In genomic region chr17:38799501-38800236, GRCh38 we compare ENCODE assay signal across 8 cellular contexts. TPM values are rescaled to one million over a fixed set of nuclear protein-coding genes. Genes with fewer than 3 reads are reported as not detected.
DNase-seq lines count a peak whose midpoint lies in the region; ATAC-seq and TF ChIP-seq lines count a peak whose summit lies in the region.

Gene PIP4K2B (minus strand): TSS chr17:38799556. CDS start chr17:38799424, 132 bp downstream.

- peak; percentile 11 to 46 for TF ChIP-seq POLR2A in Peyer's patch (IDR thresholded peaks at IDR 0.05)

- H3K9ac ChIP-seq in muscle layer of colon (ENCODE audit: low read length) = peak within 1 kb of the TSS; percentile 86

- TF ChIP-seq CTCF in Peyer's patch (IDR thresholded peaks at IDR 0.05) = no peak

- H3K4me1 ChIP-seq in Peyer's patch = peaks cover 4 to 36% (median 8%) of the 10 kb centered on the region in 4 donors
- H3K4me1 ChIP-seq in muscle layer of colon (ENCODE audit: insufficient read depth, low read length) = peaks cover 28% of the 10 kb centered on the region

- DNase-seq in DMS79 (lab: John Stamatoyannopoulos, UW) = peak; percentile 98
- DNase-seq in Peyer's patch = peak; percentile 92 to 97 (median 95)
- DNase-seq in activated T-cell treated with anti-CD3 and anti-CD28 coated beads, Interleukin-2, amount 50 U/mL, for 48 hours = peak; percentile 91 to 92
- DNase-seq in stimulated activated CD8-positive, alpha-beta memory T cell treated with anti-CD3 and anti-CD28 coated beads, Interleukin-7, amount 100 ng/mL, for 1 hour (ENCODE audit: low read depth in 2 of 2) = peak; percentile 68 to 73

- peak within 1 kb of the TSS; percentile 92 for H3K27ac ChIP-seq in KOPT-K1 (ENCODE audit: low read depth, low read length, poor library complexity, severe bottlenecking)
- H3K27ac ChIP-seq in Peyer's patch = peak within 1 kb of the TSS; percentile 99 to 100 (median 99)
- peak within 1 kb of the TSS; percentile 86 for H3K27ac ChIP-seq in muscle layer of colon (ENCODE audit: low read depth, low read length)

- H3K9me3 ChIP-seq in KOPT-K1 (ENCODE audit: insufficient read depth, low read length, poor library complexity, severe bottlenecking) = no peaks in the 10 kb centered on the region
- H3K9me3 ChIP-seq in Peyer's patch = no peaks in the 10 kb centered on the region
- H3K9me3 ChIP-seq in muscle layer of colon (ENCODE audit: low read length) = no peaks in the 10 kb centered on the region

- H3K27me3 ChIP-seq in Peyer's patch (no peaks in the 10 kb centered on the region), muscle layer of colon (ENCODE audit: control insufficient read depth in 1 of 2, insufficient read depth in 2 of 2, low read length in 2 of 2) (no peaks in the 10 kb centered on the region)

- peaks cover 66% of the 10 kb centered on the region for H3K36me3 ChIP-seq in KOPT-K1 (ENCODE audit: insufficient read depth, low read length)
- H3K36me3 ChIP-seq in Peyer's patch = peaks cover 0 to 37% (median 0%) of the 10 kb centered on the region in 3 donors
- peaks cover 30% of the 10 kb centered on the region for H3K36me3 ChIP-seq in muscle layer of colon (ENCODE audit: insufficient read depth, low read length)

- peak; percentile 85 for ATAC-seq in GM21786 (IDR thresholded peaks at IDR 0.05; ENCODE audit: unreplicated experiment)
- peak; percentile 94 for ATAC-seq in esophagus mucosa

- H3K4me3 ChIP-seq in Peyer's patch (peak within 1 kb of the TSS; percentile 82 to 99 (median 98)), muscle layer of colon (ENCODE audit: low read depth in 1 of 2, low read length in 2 of 2) (peak within 1 kb of the TSS; percentile 66 to 86)

RNA-seq across cellular contexts. Expression of gene PIP4K2B, which starts in this region (rescaled TPM):
- total RNA-seq in Peyer's patch (10 to 100 TPM; 16.7 to 61.9 (median 22.8) TPM), esophagus mucosa (15.1 TPM)

Comparison
In these comparisons a context has a peak if more than half of its experiments do, and no peak if none do; other contexts are left out.
1. Peak in every context shown above with its lines: DNase-seq, ATAC-seq, H3K4me3 ChIP-seq and H3K27ac ChIP-seq.